9 cellular contexts compared by ENCODE assay signal in the genomic region with DNA sequence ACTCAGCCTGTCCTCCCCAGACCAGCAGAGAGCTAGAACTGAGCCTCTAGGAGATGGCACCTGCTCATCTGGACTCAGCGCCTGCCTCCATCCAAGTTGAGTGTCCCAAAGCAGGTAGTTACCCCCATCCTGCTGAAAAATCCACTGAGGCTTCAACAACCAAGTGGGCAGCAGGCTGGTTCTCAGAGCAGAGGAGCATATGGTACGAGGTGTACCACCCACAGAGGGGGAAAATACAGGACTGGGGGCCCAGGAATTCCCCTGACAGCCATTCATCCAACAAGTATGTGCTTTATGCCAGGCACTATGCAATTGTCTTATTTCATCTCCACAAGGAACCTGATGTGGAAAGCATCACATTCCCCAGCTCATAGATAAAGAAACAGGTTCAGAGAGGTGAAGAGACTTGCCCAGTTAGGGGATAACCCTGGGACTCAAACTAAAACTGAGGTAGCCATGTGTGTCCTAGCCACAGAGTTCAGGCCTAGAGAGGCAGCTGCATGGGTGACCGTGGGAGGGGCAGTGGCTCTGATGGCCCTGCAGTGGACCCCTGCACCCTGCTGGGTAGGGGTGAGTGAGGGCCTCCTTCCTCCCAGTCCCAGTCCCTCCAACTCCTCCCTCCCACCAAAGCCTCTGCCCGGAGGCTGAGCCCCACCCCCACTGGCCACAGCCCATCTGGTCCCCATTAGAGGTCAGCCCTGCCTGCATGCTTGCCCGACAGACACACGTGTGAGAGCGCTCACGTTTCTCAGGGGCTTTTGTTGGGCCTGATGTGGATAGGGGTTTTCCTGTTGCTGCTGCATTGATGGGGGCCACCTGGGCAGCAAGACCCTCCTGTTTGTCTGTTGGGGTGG. TPM values are rescaled to one million over a fixed set of nuclear protein-coding genes. Genes with fewer than 3 reads are reported as not detected.
DNase-seq lines count a peak whose midpoint lies in the region; ATAC-seq, FAIRE-seq and TF ChIP-seq lines count a peak whose summit lies in the region.
"Had no signal": no experiment of that assay in that cellular context is flagged by ENCODE, and none has a peak within 500 bp of the region (broad histone marks: within the 10 kb centered on the region; RNA-seq: fewer than 3 reads in every experiment).

No MANE protein-coding gene starts in this region.

- TF ChIP-seq POLR2A in GM12892 (IDR thresholded peaks at IDR 0.05; ENCODE audit: low read depth, low read length) (no peak), erythroblast (IDR thresholded peaks at IDR 0.05; ENCODE audit: low read length) (no peak)

- DNase-seq in GM12892 (ENCODE audit: insufficient read length) (no peak), WTC11 (ENCODE audit: low spot score) (no peak), erythroblast (lab: John Stamatoyannopoulos, UW) (no peak), activated T-cell treated with anti-CD3 and anti-CD28 coated beads for 4 hours (no peak)
- DNase-seq: T1000 had no signal

- peaks cover 11% of the 10 kb centered on the region for H3K4me1 Mint-ChIP-seq in WTC11
- peaks cover 4% of the 10 kb centered on the region for H3K4me1 Mint-ChIP-seq in activated T-helper 17 cell treated with anti-CD3 and anti-CD28 coated beads, Interleukin-2, amount 50 U/mL, for 72 hours

- no peak overlapping the region for H2AFZ ChIP-seq in OCI-LY3 (ENCODE audit: low read depth, low read length)

- no peaks in the 10 kb centered on the region for H3K79me2 ChIP-seq in OCI-LY3 (ENCODE audit: low read length)

- no peaks in the 10 kb centered on the region for H3K36me3 Mint-ChIP-seq in WTC11
- H3K36me3 Mint-ChIP-seq in activated T-helper 17 cell treated with anti-CD3 and anti-CD28 coated beads, Interleukin-2, amount 50 U/mL, for 72 hours (ENCODE audit: low read depth), result no peaks in the 10 kb centered on the region

- H3K4me1 ChIP-seq in OCI-LY3 (ENCODE audit: low read length) (peaks cover 21% of the 10 kb centered on the region), muscle layer of duodenum (ENCODE audit: control insufficient read depth in 1 of 2, insufficient read depth in 2 of 2, low read length in 2 of 2) (peaks cover 18 to 57% of the 10 kb centered on the region in 2 donors)

- H3K9ac ChIP-seq in OCI-LY3 (ENCODE audit: low read length), result no peak overlapping the region

- CTCF ChIA-PET in WTC11 (lab: Charles Lee), result interaction anchor here (1.2 to 2.0 kb wide), 3 partner anchors 10 to 31 kb away, joined by 3 to 6 read pairs (median 3); a partner anchor contains a TSS

- H3K27ac ChIP-seq in OCI-LY3 (ENCODE audit: low read length) (no peak overlapping the region), muscle layer of duodenum (ENCODE audit: low read length) (peak overlapping the region; percentile 24)

- H3K27me3 ChIP-seq in OCI-LY3 (ENCODE audit: low read depth, low read length) (no peaks in the 10 kb centered on the region; the same call in 1 of the 2 replicates), muscle layer of duodenum (ENCODE audit: low read depth, low read length) (no peaks in the 10 kb centered on the region)

- no peak overlapping the region for H3K27ac Mint-ChIP-seq in WTC11
- H3K27ac Mint-ChIP-seq in activated T-helper 17 cell treated with anti-CD3 and anti-CD28 coated beads, Interleukin-2, amount 50 U/mL, for 72 hours, result no peak overlapping the region

- H3K9me3 ChIP-seq in OCI-LY3 (ENCODE audit: insufficient read depth, low read length) (no peaks in the 10 kb centered on the region), muscle layer of duodenum (ENCODE audit: control insufficient read depth in 1 of 2, low read length in 2 of 2) (no peaks in the 10 kb centered on the region)

- H3K9me3 Mint-ChIP-seq in WTC11, result no peaks in the 10 kb centered on the region
- H3K9me3 Mint-ChIP-seq in activated T-helper 17 cell treated with anti-CD3 and anti-CD28 coated beads, Interleukin-2, amount 50 U/mL, for 72 hours, result no peaks in the 10 kb centered on the region

- H3K36me3 ChIP-seq in OCI-LY3 (replicated peaks; ENCODE audit: low read depth, low read length) (no peaks in the 10 kb centered on the region), muscle layer of duodenum (ENCODE audit: control insufficient read depth in 1 of 2, insufficient read depth in 2 of 2, low read length in 2 of 2) (peaks cover 27 to 50% of the 10 kb centered on the region in 2 donors)

- peak; percentile 96 for FAIRE-seq in GM12892 (lab: Jason Lieb, UNC)

- H3K4me2 ChIP-seq in OCI-LY3 (ENCODE audit: low read length), result peak overlapping the region; percentile 23; the same call in 1 of the 2 replicates

- H3K27me3 Mint-ChIP-seq in WTC11 (ENCODE audit: low read depth), result no peaks in the 10 kb centered on the region
- H3K27me3 Mint-ChIP-seq in activated T-helper 17 cell treated with anti-CD3 and anti-CD28 coated beads, Interleukin-2, amount 50 U/mL, for 72 hours, result peaks cover 5% of the 10 kb centered on the region

- ATAC-seq in GM21786 (IDR thresholded peaks at IDR 0.05; ENCODE audit: unreplicated experiment) (peak; percentile 81), WTC11 (no peak)
- ATAC-seq in activated T-helper 17 cell treated with anti-CD3 and anti-CD28 coated beads, Interleukin-2, amount 50 U/mL, for 72 hours (replicated peaks), result no peak

- no peaks in the 10 kb centered on the region for H4K20me1 ChIP-seq in OCI-LY3 (ENCODE audit: insufficient read depth, low read length)

- H3K4me3 Mint-ChIP-seq in WTC11, result no peak overlapping the region
- H3K4me3 Mint-ChIP-seq in activated T-helper 17 cell treated with anti-CD3 and anti-CD28 coated beads, Interleukin-2, amount 50 U/mL, for 72 hours, result no peak overlapping the region

- POLR2A ChIA-PET in WTC11 (lab: Charles Lee), result no interaction called here

- TF ChIP-seq CTCF in OCI-LY3 (IDR thresholded peaks at IDR 0.05; ENCODE audit: low read depth, low read length) (no peak), WTC11 (IDR thresholded peaks at IDR 0.05) (no peak)

- no peak overlapping the region for H3K4me3 ChIP-seq in OCI-LY3 (ENCODE audit: low read length)
- no peak overlapping the region for H3K4me3 ChIP-seq in muscle layer of duodenum (ENCODE audit: low read depth in 1 of 2, low read length in 2 of 2)

TF ChIP-seq in WTC11, 78 proteins besides CTCF, POLR2A, EP300 and RAD21 (continues in another document):
- TF ChIP-seq, protein P1, sequence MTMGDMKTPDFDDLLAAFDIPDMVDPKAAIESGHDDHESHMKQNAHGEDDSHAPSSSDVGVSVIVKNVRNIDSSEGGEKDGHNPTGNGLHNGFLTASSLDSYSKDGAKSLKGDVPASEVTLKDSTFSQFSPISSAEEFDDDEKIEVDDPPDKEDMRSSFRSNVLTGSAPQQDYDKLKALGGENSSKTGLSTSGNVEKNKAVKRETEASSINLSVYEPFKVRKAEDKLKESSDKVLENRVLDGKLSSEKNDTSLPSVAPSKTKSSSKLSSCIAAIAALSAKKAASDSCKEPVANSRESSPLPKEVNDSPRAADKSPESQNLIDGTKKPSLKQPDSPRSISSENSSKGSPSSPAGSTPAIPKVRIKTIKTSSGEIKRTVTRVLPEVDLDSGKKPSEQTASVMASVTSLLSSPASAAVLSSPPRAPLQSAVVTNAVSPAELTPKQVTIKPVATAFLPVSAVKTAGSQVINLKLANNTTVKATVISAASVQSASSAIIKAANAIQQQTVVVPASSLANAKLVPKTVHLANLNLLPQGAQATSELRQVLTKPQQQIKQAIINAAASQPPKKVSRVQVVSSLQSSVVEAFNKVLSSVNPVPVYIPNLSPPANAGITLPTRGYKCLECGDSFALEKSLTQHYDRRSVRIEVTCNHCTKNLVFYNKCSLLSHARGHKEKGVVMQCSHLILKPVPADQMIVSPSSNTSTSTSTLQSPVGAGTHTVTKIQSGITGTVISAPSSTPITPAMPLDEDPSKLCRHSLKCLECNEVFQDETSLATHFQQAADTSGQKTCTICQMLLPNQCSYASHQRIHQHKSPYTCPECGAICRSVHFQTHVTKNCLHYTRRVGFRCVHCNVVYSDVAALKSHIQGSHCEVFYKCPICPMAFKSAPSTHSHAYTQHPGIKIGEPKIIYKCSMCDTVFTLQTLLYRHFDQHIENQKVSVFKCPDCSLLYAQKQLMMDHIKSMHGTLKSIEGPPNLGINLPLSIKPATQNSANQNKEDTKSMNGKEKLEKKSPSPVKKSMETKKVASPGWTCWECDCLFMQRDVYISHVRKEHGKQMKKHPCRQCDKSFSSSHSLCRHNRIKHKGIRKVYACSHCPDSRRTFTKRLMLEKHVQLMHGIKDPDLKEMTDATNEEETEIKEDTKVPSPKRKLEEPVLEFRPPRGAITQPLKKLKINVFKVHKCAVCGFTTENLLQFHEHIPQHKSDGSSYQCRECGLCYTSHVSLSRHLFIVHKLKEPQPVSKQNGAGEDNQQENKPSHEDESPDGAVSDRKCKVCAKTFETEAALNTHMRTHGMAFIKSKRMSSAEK (CRISPR knock-in tag; IDR thresholded peaks at IDR 0.05; ENCODE audit: borderline replicate concordance), result no peak
- TF ChIP-seq ZNF219 (CRISPR knock-in tag; IDR thresholded peaks at IDR 0.05; ENCODE audit: borderline replicate concordance), result no peak
- TF ChIP-seq, protein P2, sequence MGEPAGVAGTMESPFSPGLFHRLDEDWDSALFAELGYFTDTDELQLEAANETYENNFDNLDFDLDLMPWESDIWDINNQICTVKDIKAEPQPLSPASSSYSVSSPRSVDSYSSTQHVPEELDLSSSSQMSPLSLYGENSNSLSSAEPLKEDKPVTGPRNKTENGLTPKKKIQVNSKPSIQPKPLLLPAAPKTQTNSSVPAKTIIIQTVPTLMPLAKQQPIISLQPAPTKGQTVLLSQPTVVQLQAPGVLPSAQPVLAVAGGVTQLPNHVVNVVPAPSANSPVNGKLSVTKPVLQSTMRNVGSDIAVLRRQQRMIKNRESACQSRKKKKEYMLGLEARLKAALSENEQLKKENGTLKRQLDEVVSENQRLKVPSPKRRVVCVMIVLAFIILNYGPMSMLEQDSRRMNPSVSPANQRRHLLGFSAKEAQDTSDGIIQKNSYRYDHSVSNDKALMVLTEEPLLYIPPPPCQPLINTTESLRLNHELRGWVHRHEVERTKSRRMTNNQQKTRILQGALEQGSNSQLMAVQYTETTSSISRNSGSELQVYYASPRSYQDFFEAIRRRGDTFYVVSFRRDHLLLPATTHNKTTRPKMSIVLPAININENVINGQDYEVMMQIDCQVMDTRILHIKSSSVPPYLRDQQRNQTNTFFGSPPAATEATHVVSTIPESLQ (CRISPR knock-in tag; IDR thresholded peaks at IDR 0.05), result no peak

RNA-seq across cellular contexts. Expression of a gene that starts 11.4 kb away (rescaled TPM):
- polyA plus RNA-seq in GM12892 (2012; ENCODE audit: missing spikeins), result 2.9 TPM
- total RNA-seq in WTC11 (2021), result 10.6 to 15.2 TPM (median 11.4 TPM) in 3 replicates
- total RNA-seq in activated T-helper 17 cell treated with anti-CD3 and anti-CD28 coated beads, Interleukin-2, amount 50 U/mL, for 72 hours, result not detected

RNA-seq across cellular contexts. Expression of a gene that starts 25.3 kb away (rescaled TPM):
- not detected for polyA plus RNA-seq in GM12892 (2012; ENCODE audit: missing spikeins)
- 0.34 to 0.50 TPM (median 0.35 TPM) in 3 replicates for total RNA-seq in WTC11 (2021)
- total RNA-seq in activated T-helper 17 cell treated with anti-CD3 and anti-CD28 coated beads, Interleukin-2, amount 50 U/mL, for 72 hours, result under 1 TPM; 0.58 to 0.93 TPM

RNA-seq across cellular contexts. Expression of a gene that starts 41.3 kb away (rescaled TPM):
- 18.9 TPM for polyA plus RNA-seq in GM12892 (2012; ENCODE audit: missing spikeins)
- total RNA-seq in WTC11 (2021), result 15.1 to 19.0 TPM (median 17.8 TPM) in 3 replicates
- total RNA-seq in activated T-helper 17 cell treated with anti-CD3 and anti-CD28 coated beads, Interleukin-2, amount 50 U/mL, for 72 hours, result 10 to 100 TPM in 1 of 2 donors, 1 to 10 TPM in 1; 8.4 to 22.9 TPM

Comparison
In these comparisons a context has a peak if more than half of its experiments do, and no peak if none do; other contexts are left out.
1. RNA of a gene that starts 11.4 kb away (total RNA-seq): 10.6 to 15.2 TPM in WTC11; not detected in activated T-helper 17 cell treated with anti-CD3 and anti-CD28 coated beads, Interleukin-2, amount 50 U/mL, for 72 hours; every median in the first group is over 10 times any median in the second.